In the genomic region with DNA sequence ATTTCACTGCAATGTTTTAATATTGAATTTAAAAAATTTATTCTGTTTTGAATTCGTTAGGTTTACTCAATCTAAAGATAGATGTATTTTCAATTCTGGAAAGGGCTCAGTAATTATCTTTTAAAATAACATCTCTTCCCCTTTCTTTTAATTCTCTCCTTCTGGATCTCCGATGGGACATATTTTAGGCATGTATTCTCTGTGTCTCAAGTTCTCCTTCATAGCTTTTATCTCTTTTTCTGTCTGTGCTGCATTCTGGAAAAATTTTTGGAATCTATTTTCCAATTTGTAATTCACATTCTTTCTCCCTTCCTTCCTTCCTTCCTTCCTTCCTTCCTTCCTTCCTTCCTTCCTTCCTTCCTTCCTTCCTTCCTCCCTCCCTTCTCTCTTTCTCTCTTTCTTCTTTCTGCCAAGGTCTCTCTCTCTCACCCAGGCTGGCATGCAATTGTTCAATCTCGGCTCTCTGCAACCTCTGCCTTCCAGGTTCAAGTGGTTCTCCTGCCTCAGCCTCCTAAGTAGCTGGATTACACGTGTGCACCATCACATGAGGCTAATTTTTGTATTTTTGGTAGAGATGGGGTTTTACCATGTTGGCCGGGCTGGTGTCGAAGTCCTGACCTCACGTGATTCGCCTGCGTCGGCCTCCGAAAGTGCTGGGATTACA, we compare ENCODE assay signal across 36 cellular contexts.
"Had no signal": no experiment of that assay in that cellular context is flagged by ENCODE, and none has a peak within 500 bp of the region (broad histone marks: within the 10 kb centered on the region; RNA-seq: fewer than 3 reads in every experiment).

No MANE protein-coding gene starts in this region.

- H3K27ac ChIP-seq: adrenal gland, ascending aorta, breast epithelium, cardiac muscle cell, colonic mucosa, epithelial cell of prostate, esophagus squamous epithelium, gastroesophageal sphincter, heart right ventricle, WERI-Rb-1 had no signal

- ATAC-seq: activated CD4-positive, CD25-positive, alpha-beta regulatory T cell treated with anti-CD3 and anti-CD28 coated beads, Interleukin-2, amount 50 U/mL, for 24 hours; activated CD8-positive, alpha-beta memory T cell treated with anti-CD3 and anti-CD28 coated beads, Interleukin-2, amount 10 ng/mL, durations not matched to agents 7 days and 5 days; activated CD8-positive, alpha-beta T cell treated with anti-CD3 and anti-CD28 coated beads, Interleukin-2, amount 10 ng/mL, durations not matched to agents 7 days and 5 days; activated naive CD8-positive, alpha-beta T cell treated with anti-CD3 and anti-CD28 coated beads, Interleukin-2, amount 50 U/mL, for 24 hours had no signal

- H3K9me3 ChIP-seq: adrenal gland, ascending aorta, breast epithelium, colonic mucosa, esophagus squamous epithelium, gastroesophageal sphincter had no signal

- H3K27me3 ChIP-seq: adrenal gland, ascending aorta, breast epithelium, cardiac muscle cell, colonic mucosa, esophagus squamous epithelium, gastroesophageal sphincter, heart right ventricle had no signal

- H3K4me1 Mint-ChIP-seq: activated B cell treated with CpG ODN at 0.5 μM for 24 hours; activated CD8-positive, alpha-beta memory T cell treated with anti-CD3 and anti-CD28 coated beads, Interleukin-2, amount 10 ng/mL, durations not matched to agents 7 days and 5 days; activated naive CD4-positive, alpha-beta T cell treated with anti-CD3 and anti-CD28 coated beads, Interleukin-2, amount 50 U/mL, for 24 hours; activated naive CD8-positive, alpha-beta T cell treated with anti-CD3 and anti-CD28 coated beads for 36 hours; activated naive CD8-positive, alpha-beta T cell treated with anti-CD3 and anti-CD28 coated beads, Interleukin-2, amount 50 U/mL, for 24 hours; brain had no signal

- H3K4me3 Mint-ChIP-seq: activated B cell treated with CpG ODN at 0.5 μM for 24 hours; activated CD4-positive, alpha-beta memory T cell treated with anti-CD3 and anti-CD28 coated beads for 36 hours; activated CD8-positive, alpha-beta memory T cell treated with anti-CD3 and anti-CD28 coated beads, Interleukin-2, amount 10 ng/mL, durations not matched to agents 7 days and 5 days; activated CD8-positive, alpha-beta T cell treated with anti-CD3 and anti-CD28 coated beads, Interleukin-2, amount 10 ng/mL, durations not matched to agents 7 days and 5 days; activated naive CD4-positive, alpha-beta T cell treated with anti-CD3 and anti-CD28 coated beads for 36 hours; activated naive CD4-positive, alpha-beta T cell treated with anti-CD3 and anti-CD28 coated beads, Interleukin-2, amount 50 U/mL, for 24 hours; activated naive CD8-positive, alpha-beta T cell treated with anti-CD3 and anti-CD28 coated beads for 36 hours; activated naive CD8-positive, alpha-beta T cell treated with anti-CD3 and anti-CD28 coated beads, Interleukin-2, amount 50 U/mL, for 24 hours; activated T-helper 1 cell treated with anti-CD3 and anti-CD28 coated beads, Interleukin-12 subunit alpha, Interleukin-12 subunit beta, Interleukin-2, Interleukin-4 antibody, amounts not matched to agents 30 ng/mL and 10 ng/mL and 1 ng/mL, durations not matched to agents 14 hours and 24 hours and 36 hours; brain; T-helper 1 cell treated with Interleukin-12 subunit alpha and Interleukin-12 subunit beta and Interleukin-4 antibody, amounts not matched to agents 30 μg/mL and 1 μg/mL, for 36 hours; T-helper 2 cell treated with Interferon-gamma antibody and Interleukin-4, amounts not matched to agents 5 μg/mL and 100 μg/mL, for 36 hours had no signal

- DNase-seq: activated B cell treated with CpG ODN at 0.5 μM for 24 hours; activated CD4-positive, alpha-beta memory T cell treated with anti-CD3 and anti-CD28 coated beads for 36 hours; activated CD4-positive, alpha-beta T cell treated with anti-CD3 and anti-CD28 coated beads for 48 hours; activated CD4-positive, alpha-beta T cell treated with anti-CD3 and anti-CD28 coated beads, Interleukin-2, amount 50 U/mL, for 1 hour; activated CD8-positive, alpha-beta memory T cell treated with anti-CD3 and anti-CD28 coated beads, Interleukin-2, amount 10 ng/mL, durations not matched to agents 7 days and 5 days; activated CD8-positive, alpha-beta memory T cell treated with anti-CD3 and anti-CD28 coated beads, Interleukin-2, amount 50 U/mL, for 4 hours; activated CD8-positive, alpha-beta T cell treated with anti-CD3 and anti-CD28 coated beads, Interleukin-2, amount 10 ng/mL, durations not matched to agents 7 days and 5 days; activated effector memory CD4-positive, alpha-beta T cell treated with anti-CD3 and anti-CD28 coated beads, Interleukin-2, amount 50 U/mL, for 16 hours; activated naive CD4-positive, alpha-beta T cell treated with anti-CD3 and anti-CD28 coated beads for 36 hours; activated naive CD8-positive, alpha-beta T cell treated with anti-CD3 and anti-CD28 coated beads for 36 hours; activated naive CD8-positive, alpha-beta T cell treated with anti-CD3 and anti-CD28 coated beads, Interleukin-2, amount 50 U/mL, for 24 hours; activated T-cell treated with anti-CD3 and anti-CD28 coated beads, Interleukin-2, amount 50 U/mL, for 1 hour; activated T-cell treated with anti-CD3 and anti-CD28 coated beads, Interleukin-2, amount 50 U/mL, for 48 hours; adrenal gland; central memory CD4-positive, alpha-beta T cell; cerebellar nuclear complex; colonic mucosa; effector CD8-positive, alpha-beta T cell; esophagus squamous epithelium; foreskin melanocyte; heart right ventricle; T1000; WERI-Rb-1 had no signal

- FAIRE-seq: endothelial cell of umbilical vein had no signal

- H3K36me3 Mint-ChIP-seq: activated CD4-positive, alpha-beta memory T cell treated with anti-CD3 and anti-CD28 coated beads for 36 hours; activated CD8-positive, alpha-beta memory T cell treated with anti-CD3 and anti-CD28 coated beads, Interleukin-2, amount 10 ng/mL, durations not matched to agents 7 days and 5 days; activated naive CD4-positive, alpha-beta T cell treated with anti-CD3 and anti-CD28 coated beads, Interleukin-2, amount 50 U/mL, for 24 hours; activated naive CD8-positive, alpha-beta T cell treated with anti-CD3 and anti-CD28 coated beads for 36 hours; brain had no signal

- H3K4me3 ChIP-seq: adrenal gland, ascending aorta, breast epithelium, cardiac muscle cell, colonic mucosa, esophagus squamous epithelium, gastroesophageal sphincter, heart right ventricle had no signal

- H3K4me1 ChIP-seq: adrenal gland, ascending aorta, breast epithelium, colonic mucosa, esophagus squamous epithelium, gastroesophageal sphincter, heart right ventricle had no signal

- H3K27me3 Mint-ChIP-seq: activated B cell treated with CpG ODN at 0.5 μM for 24 hours; activated CD4-positive, alpha-beta memory T cell treated with anti-CD3 and anti-CD28 coated beads for 36 hours; activated CD8-positive, alpha-beta memory T cell treated with anti-CD3 and anti-CD28 coated beads, Interleukin-2, amount 10 ng/mL, durations not matched to agents 7 days and 5 days; activated naive CD8-positive, alpha-beta T cell treated with anti-CD3 and anti-CD28 coated beads, Interleukin-2, amount 50 U/mL, for 24 hours; brain had no signal

- H3K27ac Mint-ChIP-seq: activated B cell treated with CpG ODN at 0.5 μM for 24 hours; activated CD4-positive, alpha-beta memory T cell treated with anti-CD3 and anti-CD28 coated beads for 36 hours; activated CD8-positive, alpha-beta memory T cell treated with anti-CD3 and anti-CD28 coated beads, Interleukin-2, amount 10 ng/mL, durations not matched to agents 7 days and 5 days; activated CD8-positive, alpha-beta T cell treated with anti-CD3 and anti-CD28 coated beads, Interleukin-2, amount 10 ng/mL, durations not matched to agents 7 days and 5 days; activated naive CD4-positive, alpha-beta T cell treated with anti-CD3 and anti-CD28 coated beads for 36 hours; activated naive CD4-positive, alpha-beta T cell treated with anti-CD3 and anti-CD28 coated beads, Interleukin-2, amount 50 U/mL, for 24 hours; activated naive CD8-positive, alpha-beta T cell treated with anti-CD3 and anti-CD28 coated beads for 36 hours; activated naive CD8-positive, alpha-beta T cell treated with anti-CD3 and anti-CD28 coated beads, Interleukin-2, amount 50 U/mL, for 24 hours; activated T-helper 1 cell treated with anti-CD3 and anti-CD28 coated beads, Interleukin-12 subunit alpha, Interleukin-12 subunit beta, Interleukin-2, Interleukin-4 antibody, amounts not matched to agents 30 ng/mL and 10 ng/mL and 1 ng/mL, durations not matched to agents 14 hours and 24 hours and 36 hours; activated T-helper 2 cell treated with anti-CD3 and anti-CD28 coated beads, Interferon-gamma antibody, Interleukin-2, Interleukin-4, amounts not matched to agents 10 μg/mL and 5 μg/mL and 100 μg/mL, durations not matched to agents 14 hours and 24 hours and 36 hours; T-helper 1 cell treated with Interleukin-12 subunit alpha and Interleukin-12 subunit beta and Interleukin-4 antibody, amounts not matched to agents 30 μg/mL and 1 μg/mL, for 36 hours; T-helper 2 cell treated with Interferon-gamma antibody and Interleukin-4, amounts not matched to agents 5 μg/mL and 100 μg/mL, for 36 hours had no signal

- H3K36me3 ChIP-seq: adrenal gland, ascending aorta, breast epithelium, cardiac muscle cell, colonic mucosa, esophagus squamous epithelium, gastroesophageal sphincter, heart right ventricle, WERI-Rb-1 had no signal
